Comparison of ENCODE assay signal across 39 cellular contexts in the genomic region with DNA sequence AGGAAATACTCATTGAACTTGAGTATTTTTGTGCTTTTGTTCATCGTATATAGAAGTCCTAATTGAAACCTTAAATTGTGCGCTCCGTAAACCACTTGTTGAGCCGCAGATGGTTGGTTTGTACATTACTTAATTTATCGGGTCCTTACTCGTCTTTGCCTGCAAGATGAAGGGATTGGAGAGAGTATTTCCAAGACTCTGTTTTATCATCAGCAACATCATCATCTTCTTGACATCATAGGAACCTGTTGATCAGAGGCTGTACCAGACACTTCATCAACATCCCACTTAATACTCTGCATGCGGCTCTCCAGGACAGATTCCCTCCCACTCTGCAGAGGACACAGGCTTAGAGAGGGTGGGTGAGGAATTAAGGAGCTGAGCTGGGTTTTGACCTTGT.
"Had no signal": no experiment of that assay in that cellular context is flagged by ENCODE, and none has a peak within 500 bp of the region (broad histone marks: within the 10 kb centered on the region; RNA-seq: fewer than 3 reads in every experiment).

No MANE protein-coding gene starts in this region.

- DNase-seq: activated CD4-positive, alpha-beta T cell treated with anti-CD3 and anti-CD28 coated beads for 36 hours; activated CD4-positive, alpha-beta T cell treated with anti-CD3 and anti-CD28 coated beads, Interleukin-2, amount 10 ng/mL, durations not matched to agents 7 days and 5 days; activated CD4-positive, alpha-beta T cell treated with anti-CD3 and anti-CD28 coated beads, Interleukin-2, amount 50 U/mL, for 48 hours; activated CD8-positive, alpha-beta T cell treated with anti-CD3 and anti-CD28 coated beads, Interleukin-2, amount 10 ng/mL, durations not matched to agents 7 days and 5 days; activated gamma-delta T cell; activated naive CD4-positive, alpha-beta T cell treated with Interleukin-2 at 50 U/mL for 16 hours; activated naive CD8-positive, alpha-beta T cell treated with anti-CD3 and anti-CD28 coated beads, Interleukin-2, amount 10 ng/mL, durations not matched to agents 7 days and 5 days; activated T-cell treated with anti-CD3 and anti-CD28 coated beads, Interleukin-2, amount 50 U/mL, for 24 hours; amygdala; body of pancreas; caudate nucleus; Kasumi-1; KG1; MG63; NCI-H1048; NCI-H1105 treated with DMSO at 0.1 percent for 48 hours; NCI-H1436 treated with DMSO at 0.1 percent for 48 hours; NCI-H1694 treated with DMSO at 0.1 percent for 48 hours; NCI-H2029 treated with DMSO at 0.1 percent for 48 hours; NCI-H2107; NCI-H2171; NCI-H2227 treated with DMSO at 0.1 percent for 48 hours; NCI-H446; NCI-H510A treated with DMSO at 0.1 percent for 48 hours; NCI-H526 treated with DMSO at 0.1 percent for 48 hours; NK-92 treated with Interleukin-12 subunit alpha and Interleukin-12 subunit beta, amount 100 ng/mL, for 24 hours; PC-3; Peyer's patch; RPMI8226; SIG-M5; SW 1271; T-helper 1 cell; T-helper 2 cell; T1000 had no signal

- H3K27me3 Mint-ChIP-seq: activated CD4-positive, alpha-beta T cell treated with anti-CD3 and anti-CD28 coated beads for 36 hours; activated CD4-positive, alpha-beta T cell treated with anti-CD3 and anti-CD28 coated beads, Interleukin-2, amount 10 ng/mL, durations not matched to agents 7 days and 5 days; activated naive CD4-positive, alpha-beta T cell treated with anti-CD3 and anti-CD28 coated beads, Interleukin-2, amount 50 U/mL, for 24 hours had no signal

- H3K27ac Mint-ChIP-seq: activated CD4-positive, alpha-beta T cell treated with anti-CD3 and anti-CD28 coated beads for 36 hours; activated CD4-positive, alpha-beta T cell treated with anti-CD3 and anti-CD28 coated beads, Interleukin-2, amount 10 ng/mL, durations not matched to agents 7 days and 5 days; activated CD8-positive, alpha-beta T cell treated with anti-CD3 and anti-CD28 coated beads, Interleukin-2, amount 10 ng/mL, durations not matched to agents 7 days and 5 days; activated naive CD4-positive, alpha-beta T cell treated with anti-CD3 and anti-CD28 coated beads, Interleukin-2, amount 50 U/mL, for 24 hours; activated naive CD8-positive, alpha-beta T cell treated with anti-CD3 and anti-CD28 coated beads, Interleukin-2, amount 10 ng/mL, durations not matched to agents 7 days and 5 days; activated T-cell treated with anti-CD3 and anti-CD28 coated beads, Interleukin-2, amount 50 U/mL, for 24 hours; activated T-helper 2 cell treated with anti-CD3 and anti-CD28 coated beads, Interferon-gamma antibody, Interleukin-2, Interleukin-4, amounts not matched to agents 10 μg/mL and 5 μg/mL and 100 μg/mL, durations not matched to agents 14 hours and 24 hours and 36 hours had no signal

- H3K36me3 Mint-ChIP-seq: activated naive CD4-positive, alpha-beta T cell treated with anti-CD3 and anti-CD28 coated beads, Interleukin-2, amount 50 U/mL, for 24 hours; activated naive CD8-positive, alpha-beta T cell treated with anti-CD3 and anti-CD28 coated beads, Interleukin-2, amount 10 ng/mL, durations not matched to agents 7 days and 5 days had no signal

- FAIRE-seq: astrocyte, bronchial epithelial cell had no signal

- ATAC-seq: activated CD4-positive, alpha-beta T cell treated with anti-CD3 and anti-CD28 coated beads for 36 hours; activated CD4-positive, CD25-positive, alpha-beta regulatory T cell treated with anti-CD3 and anti-CD28 coated beads, Interleukin-2, amount 50 U/mL, for 24 hours; activated CD8-positive, alpha-beta T cell treated with anti-CD3 and anti-CD28 coated beads, Interleukin-2, amount 10 ng/mL, durations not matched to agents 7 days and 5 days; body of pancreas; PC-3 had no signal

- H3K4me3 Mint-ChIP-seq: activated CD4-positive, alpha-beta T cell treated with anti-CD3 and anti-CD28 coated beads for 36 hours; activated CD4-positive, alpha-beta T cell treated with anti-CD3 and anti-CD28 coated beads, Interleukin-2, amount 10 ng/mL, durations not matched to agents 7 days and 5 days; activated CD8-positive, alpha-beta T cell treated with anti-CD3 and anti-CD28 coated beads, Interleukin-2, amount 10 ng/mL, durations not matched to agents 7 days and 5 days; activated naive CD4-positive, alpha-beta T cell treated with anti-CD3 and anti-CD28 coated beads, Interleukin-2, amount 50 U/mL, for 24 hours; activated naive CD8-positive, alpha-beta T cell treated with anti-CD3 and anti-CD28 coated beads, Interleukin-2, amount 10 ng/mL, durations not matched to agents 7 days and 5 days; activated T-cell treated with anti-CD3 and anti-CD28 coated beads, Interleukin-2, amount 50 U/mL, for 24 hours had no signal

- H3K9me3 Mint-ChIP-seq: activated CD4-positive, alpha-beta T cell treated with anti-CD3 and anti-CD28 coated beads, Interleukin-2, amount 10 ng/mL, durations not matched to agents 7 days and 5 days; activated naive CD4-positive, alpha-beta T cell treated with anti-CD3 and anti-CD28 coated beads, Interleukin-2, amount 50 U/mL, for 24 hours; activated naive CD8-positive, alpha-beta T cell treated with anti-CD3 and anti-CD28 coated beads, Interleukin-2, amount 10 ng/mL, durations not matched to agents 7 days and 5 days; activated T-cell treated with anti-CD3 and anti-CD28 coated beads, Interleukin-2, amount 50 U/mL, for 24 hours; activated T-helper 2 cell treated with anti-CD3 and anti-CD28 coated beads, Interferon-gamma antibody, Interleukin-2, Interleukin-4, amounts not matched to agents 10 μg/mL and 5 μg/mL and 100 μg/mL, durations not matched to agents 14 hours and 24 hours and 36 hours had no signal

- H3K4me1 Mint-ChIP-seq: activated CD4-positive, alpha-beta T cell treated with anti-CD3 and anti-CD28 coated beads, Interleukin-2, amount 10 ng/mL, durations not matched to agents 7 days and 5 days; activated naive CD4-positive, alpha-beta T cell treated with anti-CD3 and anti-CD28 coated beads, Interleukin-2, amount 50 U/mL, for 24 hours; activated naive CD8-positive, alpha-beta T cell treated with anti-CD3 and anti-CD28 coated beads, Interleukin-2, amount 10 ng/mL, durations not matched to agents 7 days and 5 days had no signal
